In the genomic region with DNA sequence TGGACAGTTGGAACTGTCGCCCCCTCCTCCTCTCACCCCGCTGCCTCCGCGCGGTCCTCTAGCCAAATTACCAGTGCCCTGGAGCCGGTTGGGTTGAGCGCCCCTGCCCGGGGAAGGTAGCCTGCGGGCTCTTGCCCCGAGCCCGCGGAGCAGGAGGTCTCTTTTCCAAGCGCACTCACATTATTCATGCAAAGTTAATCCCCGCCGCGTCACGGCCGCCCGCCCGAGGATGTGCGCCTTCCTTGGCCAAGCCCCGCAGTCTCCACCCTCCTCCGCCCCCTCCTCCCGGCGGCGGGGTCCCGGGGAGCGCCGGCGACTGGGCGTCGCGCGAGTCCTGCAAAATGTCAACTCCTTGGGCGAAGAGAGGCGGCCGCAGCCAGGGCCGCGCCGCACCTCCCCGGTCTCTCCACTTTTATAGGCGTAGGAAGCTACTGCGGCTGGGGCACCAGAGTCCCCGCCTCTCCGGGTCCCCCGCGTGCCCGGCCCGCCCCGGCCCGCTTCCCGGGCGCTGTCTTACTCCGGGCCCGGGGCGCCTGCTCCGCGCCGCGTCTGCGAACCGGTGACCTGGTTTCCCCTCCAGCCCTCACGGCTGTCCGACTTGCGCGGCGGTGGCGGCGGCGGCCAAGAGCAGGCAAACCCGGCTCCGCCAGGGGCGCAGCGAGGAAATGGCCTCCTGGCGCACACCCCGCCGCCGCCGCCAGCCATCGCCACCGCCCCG, we compare ENCODE assay signal across 1 cellular context.
TF ChIP-seq lines count a peak whose summit lies in the region.

A gene (minus strand): TSS at position 235 of the 718 bp plus-strand sequence.

TF ChIP-seq in HepG2, 621 proteins besides CTCF, POLR2A, EP300 and RAD21 (continued from another document and continues in another):
- TF ChIP-seq, protein P1, sequence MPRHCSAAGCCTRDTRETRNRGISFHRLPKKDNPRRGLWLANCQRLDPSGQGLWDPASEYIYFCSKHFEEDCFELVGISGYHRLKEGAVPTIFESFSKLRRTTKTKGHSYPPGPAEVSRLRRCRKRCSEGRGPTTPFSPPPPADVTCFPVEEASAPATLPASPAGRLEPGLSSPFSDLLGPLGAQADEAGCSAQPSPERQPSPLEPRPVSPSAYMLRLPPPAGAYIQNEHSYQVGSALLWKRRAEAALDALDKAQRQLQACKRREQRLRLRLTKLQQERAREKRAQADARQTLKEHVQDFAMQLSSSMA (CRISPR knock-in tag; IDR thresholded peaks at IDR 0.05): no peak
- no peak for TF ChIP-seq ETV6 (CRISPR knock-in tag; conservative IDR thresholded peaks at IDR 0.05)
- 0 out of 2 replicates have a peak, but pooled peaks have one; percentile 6 for TF ChIP-seq KDM5B (CRISPR knock-in tag; IDR thresholded peaks at IDR 0.05; ENCODE audit: borderline replicate concordance)
- TF ChIP-seq ARID2 (CRISPR knock-in tag; IDR thresholded peaks at IDR 0.05; ENCODE audit: borderline replicate concordance): no peak
- no peak for TF ChIP-seq ZNF83 (CRISPR knock-in tag; IDR thresholded peaks at IDR 0.05; ENCODE audit: borderline replicate concordance)
- no peak for TF ChIP-seq MED8 (CRISPR knock-in tag; IDR thresholded peaks at IDR 0.05; ENCODE audit: insufficient replicate concordance)
- TF ChIP-seq MAFF (IDR thresholded peaks at IDR 0.05; ENCODE audit: low read depth, low read length): no peak
- TF ChIP-seq ZNF883 (CRISPR knock-in tag; IDR thresholded peaks at IDR 0.05; ENCODE audit: not compliant biosample characterization): no peak
- TF ChIP-seq SNRNP70 (IDR thresholded peaks at IDR 0.05; ENCODE audit: low read depth, low read length): no peak
- TF ChIP-seq, protein P2, sequence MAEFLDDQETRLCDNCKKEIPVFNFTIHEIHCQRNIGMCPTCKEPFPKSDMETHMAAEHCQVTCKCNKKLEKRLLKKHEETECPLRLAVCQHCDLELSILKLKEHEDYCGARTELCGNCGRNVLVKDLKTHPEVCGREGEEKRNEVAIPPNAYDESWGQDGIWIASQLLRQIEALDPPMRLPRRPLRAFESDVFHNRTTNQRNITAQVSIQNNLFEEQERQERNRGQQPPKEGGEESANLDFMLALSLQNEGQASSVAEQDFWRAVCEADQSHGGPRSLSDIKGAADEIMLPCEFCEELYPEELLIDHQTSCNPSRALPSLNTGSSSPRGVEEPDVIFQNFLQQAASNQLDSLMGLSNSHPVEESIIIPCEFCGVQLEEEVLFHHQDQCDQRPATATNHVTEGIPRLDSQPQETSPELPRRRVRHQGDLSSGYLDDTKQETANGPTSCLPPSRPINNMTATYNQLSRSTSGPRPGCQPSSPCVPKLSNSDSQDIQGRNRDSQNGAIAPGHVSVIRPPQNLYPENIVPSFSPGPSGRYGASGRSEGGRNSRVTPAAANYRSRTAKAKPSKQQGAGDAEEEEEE (CRISPR knock-in tag; IDR thresholded peaks at IDR 0.05; ENCODE audit: borderline replicate concordance): no peak
- no peak for TF ChIP-seq HNRNPK (IDR thresholded peaks at IDR 0.05; ENCODE audit: low read depth, low read length, poor library complexity, severe bottlenecking)
- TF ChIP-seq ZNF629 (CRISPR knock-in tag; conservative IDR thresholded peaks at IDR 0.05): no peak
- TF ChIP-seq, protein P3, sequence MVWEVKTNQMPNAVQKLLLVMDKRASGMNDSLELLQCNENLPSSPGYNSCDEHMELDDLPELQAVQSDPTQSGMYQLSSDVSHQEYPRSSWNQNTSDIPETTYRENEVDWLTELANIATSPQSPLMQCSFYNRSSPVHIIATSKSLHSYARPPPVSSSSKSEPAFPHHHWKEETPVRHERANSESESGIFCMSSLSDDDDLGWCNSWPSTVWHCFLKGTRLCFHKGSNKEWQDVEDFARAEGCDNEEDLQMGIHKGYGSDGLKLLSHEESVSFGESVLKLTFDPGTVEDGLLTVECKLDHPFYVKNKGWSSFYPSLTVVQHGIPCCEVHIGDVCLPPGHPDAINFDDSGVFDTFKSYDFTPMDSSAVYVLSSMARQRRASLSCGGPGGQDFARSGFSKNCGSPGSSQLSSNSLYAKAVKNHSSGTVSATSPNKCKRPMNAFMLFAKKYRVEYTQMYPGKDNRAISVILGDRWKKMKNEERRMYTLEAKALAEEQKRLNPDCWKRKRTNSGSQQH (CRISPR knock-in tag; IDR thresholded peaks at IDR 0.05; ENCODE audit: low read depth): no peak
- no peak for TF ChIP-seq ZNF766 (CRISPR knock-in tag; IDR thresholded peaks at IDR 0.05; ENCODE audit: borderline replicate concordance)
- no peak for TF ChIP-seq ZNF761 (CRISPR knock-in tag; conservative IDR thresholded peaks at IDR 0.05)
- peak; percentile 46; the same call in 1 of the 2 replicates for TF ChIP-seq ZNF558 (CRISPR knock-in tag; IDR thresholded peaks at IDR 0.05; ENCODE audit: borderline replicate concordance)
- TF ChIP-seq, protein P4, sequence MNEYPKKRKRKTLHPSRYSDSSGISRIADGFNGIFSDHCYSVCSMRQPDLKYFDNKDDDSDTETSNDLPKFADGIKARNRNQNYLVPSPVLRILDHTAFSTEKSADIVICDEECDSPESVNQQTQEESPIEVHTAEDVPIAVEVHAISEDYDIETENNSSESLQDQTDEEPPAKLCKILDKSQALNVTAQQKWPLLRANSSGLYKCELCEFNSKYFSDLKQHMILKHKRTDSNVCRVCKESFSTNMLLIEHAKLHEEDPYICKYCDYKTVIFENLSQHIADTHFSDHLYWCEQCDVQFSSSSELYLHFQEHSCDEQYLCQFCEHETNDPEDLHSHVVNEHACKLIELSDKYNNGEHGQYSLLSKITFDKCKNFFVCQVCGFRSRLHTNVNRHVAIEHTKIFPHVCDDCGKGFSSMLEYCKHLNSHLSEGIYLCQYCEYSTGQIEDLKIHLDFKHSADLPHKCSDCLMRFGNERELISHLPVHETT (CRISPR knock-in tag; conservative IDR thresholded peaks at IDR 0.05): no peak
- TF ChIP-seq JDP2 (CRISPR knock-in tag; IDR thresholded peaks at IDR 0.05; ENCODE audit: borderline replicate concordance): no peak; the same call in 1 of the 2 replicates
- peak; percentile 47; the same call in 1 of the 2 replicates for TF ChIP-seq KAT8 (CRISPR knock-in tag; IDR thresholded peaks at IDR 0.05)
- TF ChIP-seq, protein P5, sequence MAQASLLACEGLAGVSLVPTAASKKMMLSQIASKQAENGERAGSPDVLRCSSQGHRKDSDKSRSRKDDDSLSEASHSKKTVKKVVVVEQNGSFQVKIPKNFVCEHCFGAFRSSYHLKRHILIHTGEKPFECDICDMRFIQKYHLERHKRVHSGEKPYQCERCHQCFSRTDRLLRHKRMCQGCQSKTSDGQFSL (CRISPR knock-in tag; IDR thresholded peaks at IDR 0.05): no peak
- TF ChIP-seq ZBTB1 (CRISPR knock-in tag; IDR thresholded peaks at IDR 0.05; ENCODE audit: borderline replicate concordance): no peak
- no peak for TF ChIP-seq ZNF552 (CRISPR knock-in tag; IDR thresholded peaks at IDR 0.05; ENCODE audit: borderline replicate concordance)
- TF ChIP-seq ZNF547 (CRISPR knock-in tag; IDR thresholded peaks at IDR 0.05): no peak; the same call in 1 of the 2 replicates
- no peak for TF ChIP-seq NFIC (IDR thresholded peaks at IDR 0.05; ENCODE audit: low read length)
- TF ChIP-seq SMAD9 (CRISPR knock-in tag; IDR thresholded peaks at IDR 0.05): no peak
- TF ChIP-seq KDM2A (CRISPR knock-in tag; IDR thresholded peaks at IDR 0.05; ENCODE audit: borderline replicate concordance, low read depth): peak; percentile 58
- peak; percentile 87 for TF ChIP-seq RBFOX2 (IDR thresholded peaks at IDR 0.05; ENCODE audit: low read depth, low read length)
- TF ChIP-seq SIN3B (IDR thresholded peaks at IDR 0.05; ENCODE audit: low read length): no peak
- TF ChIP-seq, protein P6, sequence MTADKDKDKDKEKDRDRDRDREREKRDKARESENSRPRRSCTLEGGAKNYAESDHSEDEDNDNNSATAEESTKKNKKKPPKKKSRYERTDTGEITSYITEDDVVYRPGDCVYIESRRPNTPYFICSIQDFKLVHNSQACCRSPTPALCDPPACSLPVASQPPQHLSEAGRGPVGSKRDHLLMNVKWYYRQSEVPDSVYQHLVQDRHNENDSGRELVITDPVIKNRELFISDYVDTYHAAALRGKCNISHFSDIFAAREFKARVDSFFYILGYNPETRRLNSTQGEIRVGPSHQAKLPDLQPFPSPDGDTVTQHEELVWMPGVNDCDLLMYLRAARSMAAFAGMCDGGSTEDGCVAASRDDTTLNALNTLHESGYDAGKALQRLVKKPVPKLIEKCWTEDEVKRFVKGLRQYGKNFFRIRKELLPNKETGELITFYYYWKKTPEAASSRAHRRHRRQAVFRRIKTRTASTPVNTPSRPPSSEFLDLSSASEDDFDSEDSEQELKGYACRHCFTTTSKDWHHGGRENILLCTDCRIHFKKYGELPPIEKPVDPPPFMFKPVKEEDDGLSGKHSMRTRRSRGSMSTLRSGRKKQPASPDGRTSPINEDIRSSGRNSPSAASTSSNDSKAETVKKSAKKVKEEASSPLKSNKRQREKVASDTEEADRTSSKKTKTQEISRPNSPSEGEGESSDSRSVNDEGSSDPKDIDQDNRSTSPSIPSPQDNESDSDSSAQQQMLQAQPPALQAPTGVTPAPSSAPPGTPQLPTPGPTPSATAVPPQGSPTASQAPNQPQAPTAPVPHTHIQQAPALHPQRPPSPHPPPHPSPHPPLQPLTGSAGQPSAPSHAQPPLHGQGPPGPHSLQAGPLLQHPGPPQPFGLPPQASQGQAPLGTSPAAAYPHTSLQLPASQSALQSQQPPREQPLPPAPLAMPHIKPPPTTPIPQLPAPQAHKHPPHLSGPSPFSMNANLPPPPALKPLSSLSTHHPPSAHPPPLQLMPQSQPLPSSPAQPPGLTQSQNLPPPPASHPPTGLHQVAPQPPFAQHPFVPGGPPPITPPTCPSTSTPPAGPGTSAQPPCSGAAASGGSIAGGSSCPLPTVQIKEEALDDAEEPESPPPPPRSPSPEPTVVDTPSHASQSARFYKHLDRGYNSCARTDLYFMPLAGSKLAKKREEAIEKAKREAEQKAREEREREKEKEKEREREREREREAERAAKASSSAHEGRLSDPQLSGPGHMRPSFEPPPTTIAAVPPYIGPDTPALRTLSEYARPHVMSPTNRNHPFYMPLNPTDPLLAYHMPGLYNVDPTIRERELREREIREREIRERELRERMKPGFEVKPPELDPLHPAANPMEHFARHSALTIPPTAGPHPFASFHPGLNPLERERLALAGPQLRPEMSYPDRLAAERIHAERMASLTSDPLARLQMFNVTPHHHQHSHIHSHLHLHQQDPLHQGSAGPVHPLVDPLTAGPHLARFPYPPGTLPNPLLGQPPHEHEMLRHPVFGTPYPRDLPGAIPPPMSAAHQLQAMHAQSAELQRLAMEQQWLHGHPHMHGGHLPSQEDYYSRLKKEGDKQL (CRISPR knock-in tag; IDR thresholded peaks at IDR 0.05; ENCODE audit: low read depth): no peak
- no peak for TF ChIP-seq SMAD1 (CRISPR knock-in tag; IDR thresholded peaks at IDR 0.05; ENCODE audit: borderline replicate concordance, low read depth)
- TF ChIP-seq, protein P7, sequence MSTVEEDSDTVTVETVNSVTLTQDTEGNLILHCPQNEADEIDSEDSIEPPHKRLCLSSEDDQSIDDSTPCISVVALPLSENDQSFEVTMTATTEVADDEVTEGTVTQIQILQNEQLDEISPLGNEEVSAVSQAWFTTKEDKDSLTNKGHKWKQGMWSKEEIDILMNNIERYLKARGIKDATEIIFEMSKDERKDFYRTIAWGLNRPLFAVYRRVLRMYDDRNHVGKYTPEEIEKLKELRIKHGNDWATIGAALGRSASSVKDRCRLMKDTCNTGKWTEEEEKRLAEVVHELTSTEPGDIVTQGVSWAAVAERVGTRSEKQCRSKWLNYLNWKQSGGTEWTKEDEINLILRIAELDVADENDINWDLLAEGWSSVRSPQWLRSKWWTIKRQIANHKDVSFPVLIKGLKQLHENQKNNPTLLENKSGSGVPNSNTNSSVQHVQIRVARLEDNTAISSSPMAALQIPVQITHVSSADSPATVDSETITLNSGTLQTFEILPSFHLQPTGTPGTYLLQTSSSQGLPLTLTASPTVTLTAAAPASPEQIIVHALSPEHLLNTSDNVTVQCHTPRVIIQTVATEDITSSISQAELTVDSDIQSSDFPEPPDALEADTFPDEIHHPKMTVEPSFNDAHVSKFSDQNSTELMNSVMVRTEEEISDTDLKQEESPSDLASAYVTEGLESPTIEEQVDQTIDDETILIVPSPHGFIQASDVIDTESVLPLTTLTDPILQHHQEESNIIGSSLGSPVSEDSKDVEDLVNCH (CRISPR knock-in tag; IDR thresholded peaks at IDR 0.05): no peak
- TF ChIP-seq, protein P8, sequence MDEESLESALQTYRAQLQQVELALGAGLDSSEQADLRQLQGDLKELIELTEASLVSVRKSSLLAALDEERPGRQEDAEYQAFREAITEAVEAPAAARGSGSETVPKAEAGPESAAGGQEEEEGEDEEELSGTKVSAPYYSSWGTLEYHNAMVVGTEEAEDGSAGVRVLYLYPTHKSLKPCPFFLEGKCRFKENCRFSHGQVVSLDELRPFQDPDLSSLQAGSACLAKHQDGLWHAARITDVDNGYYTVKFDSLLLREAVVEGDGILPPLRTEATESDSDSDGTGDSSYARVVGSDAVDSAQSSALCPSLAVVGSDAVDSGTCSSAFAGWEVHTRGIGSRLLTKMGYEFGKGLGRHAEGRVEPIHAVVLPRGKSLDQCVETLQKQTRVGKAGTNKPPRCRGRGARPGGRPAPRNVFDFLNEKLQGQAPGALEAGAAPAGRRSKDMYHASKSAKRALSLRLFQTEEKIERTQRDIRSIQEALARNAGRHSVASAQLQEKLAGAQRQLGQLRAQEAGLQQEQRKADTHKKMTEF (CRISPR knock-in tag; IDR thresholded peaks at IDR 0.05): peak; percentile 14; the same call in 1 of the 2 replicates
- TF ChIP-seq HOXA3 (CRISPR knock-in tag; IDR thresholded peaks at IDR 0.05): peak; percentile 29; the same call in 1 of the 2 replicates
- TF ChIP-seq ZNF20 (CRISPR knock-in tag; IDR thresholded peaks at IDR 0.05): 0 out of 2 replicates have a peak, but pooled peaks have one; percentile 47
- TF ChIP-seq, protein P9, sequence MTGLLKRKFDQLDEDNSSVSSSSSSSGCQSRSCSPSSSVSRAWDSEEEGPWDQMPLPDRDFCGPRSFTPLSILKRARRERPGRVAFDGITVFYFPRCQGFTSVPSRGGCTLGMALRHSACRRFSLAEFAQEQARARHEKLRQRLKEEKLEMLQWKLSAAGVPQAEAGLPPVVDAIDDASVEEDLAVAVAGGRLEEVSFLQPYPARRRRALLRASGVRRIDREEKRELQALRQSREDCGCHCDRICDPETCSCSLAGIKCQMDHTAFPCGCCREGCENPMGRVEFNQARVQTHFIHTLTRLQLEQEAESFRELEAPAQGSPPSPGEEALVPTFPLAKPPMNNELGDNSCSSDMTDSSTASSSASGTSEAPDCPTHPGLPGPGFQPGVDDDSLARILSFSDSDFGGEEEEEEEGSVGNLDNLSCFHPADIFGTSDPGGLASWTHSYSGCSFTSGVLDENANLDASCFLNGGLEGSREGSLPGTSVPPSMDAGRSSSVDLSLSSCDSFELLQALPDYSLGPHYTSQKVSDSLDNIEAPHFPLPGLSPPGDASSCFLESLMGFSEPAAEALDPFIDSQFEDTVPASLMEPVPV (CRISPR knock-in tag; IDR thresholded peaks at IDR 0.05): no peak
- no peak for TF ChIP-seq GATAD2A (CRISPR knock-in tag; IDR thresholded peaks at IDR 0.05)
